In the genomic region with DNA sequence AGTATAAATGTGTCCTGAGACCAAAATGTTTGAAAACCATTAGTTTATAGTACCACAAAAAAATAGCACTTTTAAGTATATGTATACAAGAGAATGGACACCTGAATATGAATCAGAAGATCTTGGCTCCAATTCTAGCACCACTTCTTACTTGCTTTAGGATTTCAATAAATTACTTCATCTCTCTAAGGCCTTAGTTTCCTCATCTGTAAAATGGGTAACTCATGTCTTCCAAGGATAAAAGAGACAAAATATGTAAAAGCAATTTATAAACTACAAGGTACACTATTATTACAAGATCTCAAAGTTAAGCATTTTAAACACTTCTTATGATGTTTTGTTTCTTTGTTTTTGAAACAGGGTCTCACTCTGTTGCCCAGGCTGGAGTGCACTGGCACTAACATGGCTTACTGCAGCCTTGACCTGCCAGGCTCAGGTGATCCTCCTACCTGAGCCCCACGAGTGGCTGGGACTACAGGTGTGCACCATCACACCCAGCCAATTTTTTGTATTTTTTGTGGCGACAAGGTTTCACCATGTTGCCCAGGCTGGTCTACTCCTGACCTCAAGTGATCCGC, we compare ENCODE assay signal across 17 cellular contexts. TPM values are rescaled to one million over a fixed set of nuclear protein-coding genes. Genes with fewer than 3 reads are reported as not detected.
DNase-seq lines count a peak whose midpoint lies in the region; ATAC-seq, FAIRE-seq and TF ChIP-seq lines count a peak whose summit lies in the region.
"Had no signal": no experiment of that assay in that cellular context is flagged by ENCODE, and none has a peak within 500 bp of the region (broad histone marks: within the 10 kb centered on the region; RNA-seq: fewer than 3 reads in every experiment).

No MANE protein-coding gene starts in this region.

- H3K9ac ChIP-seq in GM12878 (ENCODE audit: control insufficient read depth, insufficient read depth, low read length): no peak overlapping the region

- TF ChIP-seq CTCF in A549 (IDR thresholded peaks at IDR 0.05) (no peak), GM12878 (IDR thresholded peaks at IDR 0.05 in 2 of 3, conservative IDR thresholded peaks at IDR 0.05 in 1 of 3; ENCODE audit: control insufficient read depth in 2 of 3, extremely low read depth in 1 of 3, insufficient read depth in 1 of 3, low read depth in 3 of 3, low read length in 3 of 3) (no peak)

- FAIRE-seq in A549 (lab: Jason Lieb, UNC) (no peak), GM12891 (lab: Jason Lieb, UNC) (peak; percentile 26), GM12878 (lab: Jason Lieb, UNC) (no peak)
- FAIRE-seq: G401.6, GM18507, H54 had no signal

- no peaks in the 10 kb centered on the region for H4K20me1 ChIP-seq in GM12878 (ENCODE audit: control insufficient read depth, insufficient read depth)

- H3K4me2 ChIP-seq in A549 (no peak overlapping the region), GM12878 (ENCODE audit: control insufficient read depth, insufficient read depth) (no peak overlapping the region)
- H3K4me2 ChIP-seq: GM23338 had no signal

- POLR2A ChIA-PET in A549 (lab: Yijun Ruan, JAX) (no interaction called here), GM12878 (lab: Charles Lee) (interaction anchor here (0.6 to 1.6 kb wide), 5 partner anchors 31 to 994 kb away, joined by 3 to 6 read pairs (median 6); no protein-coding TSS in a partner anchor)

- H3K9me3 ChIP-seq in A549 (no peaks in the 10 kb centered on the region), GM12878 (replicated peaks; ENCODE audit: control insufficient read depth, insufficient read depth, low read length) (no peaks in the 10 kb centered on the region)
- H3K9me3 ChIP-seq: Caco-2, HAP-1 had no signal

- H3K4me3 ChIP-seq in A549 (no peak overlapping the region), GM12878 (no peak overlapping the region)
- H3K4me3 ChIP-seq: GM23338, HAP-1 had no signal

- DNase-seq in A549 (ENCODE audit: low read depth in 1 of 2, low spot score in 1 of 2) (no peak), GM12891 (ENCODE audit: insufficient read length, low spot score) (no peak), GM12878 (ENCODE audit: low read depth, low spot score) (no peak), Kasumi-1 (lab: John Stamatoyannopoulos, UW) (no peak)
- DNase-seq in activated CD4-positive, alpha-beta T cell treated with anti-CD3 and anti-CD28 coated beads for 4 hours: no peak
- DNase-seq: 8988T; C1 segment of cervical spinal cord; Caco-2; CD8-positive, alpha-beta T cell; DMS153; DND-41 had no signal

- H2AFZ ChIP-seq in GM12878 (ENCODE audit: control insufficient read depth, low read depth, low read length): no peak overlapping the region
- H2AFZ ChIP-seq: GM23338 had no signal

- H3K27me3 ChIP-seq in GM12878 (replicated peaks in 1 of 2; ENCODE audit: control insufficient read depth in 2 of 2, insufficient read depth in 2 of 2, low read length in 1 of 2): no peaks in the 10 kb centered on the region

- H3K4me1 ChIP-seq in A549: peaks cover 15% of the 10 kb centered on the region; the same call in 2 of the 3 replicates
- H3K4me1 ChIP-seq in GM12878 (ENCODE audit: control insufficient read depth, insufficient read depth, low read length): peaks cover 16% of the 10 kb centered on the region

- H3K79me2 ChIP-seq in GM12878 (ENCODE audit: control insufficient read depth, insufficient read depth, low read length): peaks cover 49% of the 10 kb centered on the region

- TF ChIP-seq POLR2A in A549 (IDR thresholded peaks at IDR 0.05; ENCODE audit: low read length): no peak
- TF ChIP-seq POLR2A in GM12891 (IDR thresholded peaks at IDR 0.05; ENCODE audit: low read depth, low read length): no peak
- no peak for TF ChIP-seq POLR2A in GM12878 (IDR thresholded peaks at IDR 0.05; ENCODE audit: low read depth, low read length)

- SMC1A ChIA-PET in GM12878 (lab: Charles Lee; ENCODE audit: uncharacterized antibody, unreplicated experiment): interaction anchor here (0.7 to 3.9 kb wide), 5 partner anchors 10 to 183 kb away, joined by 3 to 34 read pairs (median 7); a partner anchor contains a TSS

- CTCF ChIA-PET in A549 (lab: Yijun Ruan, JAX) (interaction anchor here (1.8 kb wide), 1 partner anchor 10 kb away, joined by 9 read pairs; a partner anchor contains a TSS), GM12878 (lab: Yijun Ruan, JAX) (interaction anchor here (1.0 to 3.4 kb wide), 5 partner anchors 10 to 183 kb away, joined by 3 to 13 read pairs (median 7); a partner anchor contains a TSS)

- H3K36me3 ChIP-seq in GM12878 (ENCODE audit: control insufficient read depth in 2 of 2, insufficient read depth in 2 of 2, low read length in 1 of 2): peaks cover 0 to 2% of the 10 kb centered on the region in 2 experiments; a peak in 2 of 4 replicates

- H3K27ac ChIP-seq in A549 (no peak overlapping the region), GM12878 (ENCODE audit: control insufficient read depth, insufficient read depth) (no peak overlapping the region)

- in situ Hi-C loops in GM12878 (cut with MboI): no loop called here

- no peak for TF ChIP-seq RAD21 in A549 (conservative IDR thresholded peaks at IDR 0.05 in 1 of 2, IDR thresholded peaks at IDR 0.05 in 1 of 2)
- TF ChIP-seq RAD21 in GM12878 (IDR thresholded peaks at IDR 0.05; ENCODE audit: insufficient read depth, low read depth, low read length): no peak

- BruUV-seq in GM12878 (replicated peaks; lab: Mats Ljungman, UMichigan): no TSS peak

- intact Hi-C loops in GM12878 (cut with micrococcal nuclease; ENCODE audit: unreplicated experiment): no loop called here

- RAD21 ChIA-PET in GM12878 (lab: Charles Lee; ENCODE audit: unreplicated experiment): interaction anchor here (0.7 to 1.3 kb wide), 3 partner anchors 10 to 191 kb away, joined by 3 read pairs; no protein-coding TSS in a partner anchor

- 97% methylated on average over 3 of the region's 3 CpGs for WGBS in A549 (ENCODE audit: missing lambda C conversion rate)
- 95% methylated on average over 3 of the region's 3 CpGs for WGBS in GM12878 (ENCODE audit: insufficient coverage, insufficient replicate concordance, low lambda C conversion rate, missing lambda C conversion rate)

- no peak for ATAC-seq in A549
- no peak for ATAC-seq in GM12878
- no peak for ATAC-seq in HG03457 (IDR thresholded peaks at IDR 0.05; ENCODE audit: unreplicated experiment)
- ATAC-seq: CD8-positive, alpha-beta T cell; GM23338 had no signal

- no peak for TF ChIP-seq EP300 in A549 (IDR thresholded peaks at IDR 0.05)
- no peak for TF ChIP-seq EP300 in GM12878 (IDR thresholded peaks at IDR 0.05; ENCODE audit: borderline replicate concordance in 1 of 2, control insufficient read depth in 1 of 2, low read depth in 2 of 2, low read length in 2 of 2)

TF ChIP-seq in A549, 52 proteins besides CTCF, POLR2A, EP300 and RAD21 (continues in another document):
- no peak for TF ChIP-seq ZC3H11A (IDR thresholded peaks at IDR 0.05)

RNA-seq across cellular contexts. Expression of a gene that starts 9.4 kb away (rescaled TPM):
- polyA plus RNA-seq in A549 (2011; rRNA removed) (34.7 and 43.0 TPM in 2 replicates), A549 (2017; fragmentation: RNase III; extraction: RNeasy Plus Mini Kit Qiagen cat#74134 plus additional on column Dnase treatment) (13.1 to 19.0 TPM (median 18.2 TPM) in 3 replicates), GM12878 (2011; rRNA removed) (75.3 and 85.8 TPM in 2 replicates), GM12878 (2014; fragmentation: Illumina TruSeq; extraction: Trizol) (36.0 and 39.4 TPM in 2 replicates), GM12878 (2014; fragmentation: Nextera tagmentation; extraction: Ambion mirVana) (1 to 10 TPM; 3.9 to 5.0 TPM), GM12878 (2014; rRNA removed) (24.4 and 28.5 TPM in 2 replicates), GM12878 (2016; fragmentation: Nextera tagmentation; extraction: Ambion mirVana) (1 to 10 TPM; 8.5 to 9.7 TPM)
- polyA plus RNA-seq in A549 (2012; cell fraction: cytosol; rRNA removed): 5.9 and 7.2 TPM in 2 replicates
- 6.1 and 6.2 TPM in 2 replicates for polyA plus RNA-seq in A549 (2012; cell fraction: nucleus; rRNA removed)
- 40.7 and 54.4 TPM in 2 replicates for polyA minus RNA-seq in A549 (2011; rRNA and poly(A)+ RNA removed)
- polyA plus RNA-seq in GM12891 (2012; ENCODE audit: low read depth, missing spikeins): 22.6 TPM
- total RNA-seq in GM12878 (2013; cell fraction: nucleolus; rRNA removed): 142 and 202 TPM in 2 replicates
- total RNA-seq in GM12878 (2014; rRNA removed) (25.1 and 27.3 TPM in 2 replicates), GM12878 (2014; rRNA removed; fragmentation: Illumina TruSeq; extraction: Trizol) (33.0 and 33.9 TPM in 2 replicates), GM12878 (2021) (41.6 and 44.2 TPM in 2 replicates)
- polyA plus RNA-seq in GM12878 (2011; ENCODE audit: low read depth): 17.2 TPM
- polyA plus RNA-seq in GM12878 (2011; cell fraction: cytosol; rRNA removed): 42.0 and 85.2 TPM in 2 replicates
- polyA plus RNA-seq in GM12878 (2011; cell fraction: nucleus; rRNA removed): 28.8 and 32.3 TPM in 2 replicates
- 21.7 and 33.5 TPM in 2 replicates for polyA plus RNA-seq in GM12878 (2012)
- polyA minus RNA-seq in GM12878 (2011; rRNA and poly(A)+ RNA removed): 89.2 and 103 TPM in 2 replicates
- 32.7 and 33.5 TPM in 2 replicates for polyA minus RNA-seq in GM12878 (2011; cell fraction: cytosol; rRNA and poly(A)+ RNA removed)
- polyA minus RNA-seq in GM12878 (2011; cell fraction: nucleus; rRNA and poly(A)+ RNA removed): 24.2 and 25.1 TPM in 2 replicates

RNA-seq across cellular contexts. Expression of a gene that starts 58.4 kb away (rescaled TPM):
- polyA plus RNA-seq in A549 (2011; rRNA removed) (30.9 and 31.4 TPM in 2 replicates), A549 (2017; fragmentation: RNase III; extraction: RNeasy Plus Mini Kit Qiagen cat#74134 plus additional on column Dnase treatment) (21.9 to 24.3 TPM (median 23.9 TPM) in 3 replicates), GM12878 (2011; rRNA removed) (19.1 and 28.4 TPM in 2 replicates), GM12878 (2014; fragmentation: Illumina TruSeq; extraction: Trizol) (13.1 and 15.5 TPM in 2 replicates), GM12878 (2014; fragmentation: Nextera tagmentation; extraction: Ambion mirVana) (1 to 10 TPM; 4.6 to 5.2 TPM), GM12878 (2014; rRNA removed) (10.1 and 10.7 TPM in 2 replicates), GM12878 (2016; fragmentation: Nextera tagmentation; extraction: Ambion mirVana) (10 to 100 TPM; 14.9 to 15.6 TPM)
- polyA plus RNA-seq in A549 (2012; cell fraction: cytosol; rRNA removed): 8.2 and 9.4 TPM in 2 replicates
- polyA plus RNA-seq in A549 (2012; cell fraction: nucleus; rRNA removed): 2.9 and 4.2 TPM in 2 replicates
- 12.2 and 13.6 TPM in 2 replicates for polyA minus RNA-seq in A549 (2011; rRNA and poly(A)+ RNA removed)
- polyA plus RNA-seq in GM12891 (2012; ENCODE audit: low read depth, missing spikeins): 9.9 TPM
- total RNA-seq in GM12878 (2013; cell fraction: nucleolus; rRNA removed): 17.2 and 18.1 TPM in 2 replicates
- total RNA-seq in GM12878 (2014; rRNA removed) (17.7 and 23.0 TPM in 2 replicates), GM12878 (2014; rRNA removed; fragmentation: Illumina TruSeq; extraction: Trizol) (13.9 and 14.2 TPM in 2 replicates), GM12878 (2021) (11.4 and 11.9 TPM in 2 replicates)
- 5.5 TPM for polyA plus RNA-seq in GM12878 (2011; ENCODE audit: low read depth)
- 10.0 and 11.6 TPM in 2 replicates for polyA plus RNA-seq in GM12878 (2011; cell fraction: cytosol; rRNA removed)
- 5.3 and 6.3 TPM in 2 replicates for polyA plus RNA-seq in GM12878 (2011; cell fraction: nucleus; rRNA removed)
- 7.0 and 11.6 TPM in 2 replicates for polyA plus RNA-seq in GM12878 (2012)
- 14.8 and 17.3 TPM in 2 replicates for polyA minus RNA-seq in GM12878 (2011; rRNA and poly(A)+ RNA removed)
- 4.9 and 6.1 TPM in 2 replicates for polyA minus RNA-seq in GM12878 (2011; cell fraction: cytosol; rRNA and poly(A)+ RNA removed)
- polyA minus RNA-seq in GM12878 (2011; cell fraction: nucleus; rRNA and poly(A)+ RNA removed): 6.2 and 9.1 TPM in 2 replicates
